Comparison of ENCODE assay signal across 8 cellular contexts in genomic region chr7:105013818-105014724, GRCh38. TPM values are rescaled to one million over a fixed set of nuclear protein-coding genes. Genes with fewer than 3 reads are reported as not detected.
DNase-seq lines count a peak whose midpoint lies in the region; ATAC-seq, FAIRE-seq and TF ChIP-seq lines count a peak whose summit lies in the region.

Gene KMT2E (plus strand): TSS chr7:105014205. CDS start chr7:105040953, 26,748 bp downstream.

- no peak for FAIRE-seq in urothelium cell line (lab: Jason Lieb, UNC)

- peak; percentile 23 for ATAC-seq in HG02623 (IDR thresholded peaks at IDR 0.05; ENCODE audit: unreplicated experiment)
- ATAC-seq in left ventricle myocardium superior: peak; percentile 68

- no peaks in the 10 kb centered on the region for H3K9me3 Mint-ChIP-seq in T-helper 1 cell treated with Interleukin-12 subunit alpha and Interleukin-12 subunit beta and Interleukin-4 antibody, amounts not matched to agents 30 μg/mL and 1 μg/mL, for 36 hours

- TF ChIP-seq CTCF in GM10266 (IDR thresholded peaks at IDR 0.05; ENCODE audit: control insufficient read depth, insufficient read depth, low read depth, missing control alignments): no peak

- H3K27ac Mint-ChIP-seq in T-helper 1 cell treated with Interleukin-12 subunit alpha and Interleukin-12 subunit beta and Interleukin-4 antibody, amounts not matched to agents 30 μg/mL and 1 μg/mL, for 36 hours: peak within 1 kb of the TSS; percentile 99

- peaks cover 39% of the 10 kb centered on the region for H3K36me3 Mint-ChIP-seq in T-helper 1 cell treated with Interleukin-12 subunit alpha and Interleukin-12 subunit beta and Interleukin-4 antibody, amounts not matched to agents 30 μg/mL and 1 μg/mL, for 36 hours (ENCODE audit: low read depth)

- H3K4me1 Mint-ChIP-seq in T-helper 1 cell treated with Interleukin-12 subunit alpha and Interleukin-12 subunit beta and Interleukin-4 antibody, amounts not matched to agents 30 μg/mL and 1 μg/mL, for 36 hours (ENCODE audit: low read depth): peaks cover 28% of the 10 kb centered on the region

- peak within 1 kb of the TSS; percentile 96 for H3K4me3 Mint-ChIP-seq in T-helper 1 cell treated with Interleukin-12 subunit alpha and Interleukin-12 subunit beta and Interleukin-4 antibody, amounts not matched to agents 30 μg/mL and 1 μg/mL, for 36 hours

- intact Hi-C loops in left ventricle myocardium superior (cut with micrococcal nuclease): no loop called here

- H3K27me3 Mint-ChIP-seq in T-helper 1 cell treated with Interleukin-12 subunit alpha and Interleukin-12 subunit beta and Interleukin-4 antibody, amounts not matched to agents 30 μg/mL and 1 μg/mL, for 36 hours (ENCODE audit: low read depth): peaks cover 3% of the 10 kb centered on the region

- peak; percentile 80 for DNase-seq in GM10266 (ENCODE audit: extremely low spot score)
- DNase-seq in NCI-H128 (lab: John Stamatoyannopoulos, UW; ENCODE audit: unreplicated experiment): peak; percentile 83
- peak; percentile 75 for DNase-seq in amniotic epithelial cell (ENCODE audit: low read depth)
- DNase-seq in left ventricle myocardium superior: peak; percentile 93
- DNase-seq in putamen (ENCODE audit: low spot score): peak; percentile 89
- peak; percentile 91 for DNase-seq in urothelium cell line (ENCODE audit: low spot score)

RNA-seq across cellular contexts. Expression of gene KMT2E, which starts in this region (rescaled TPM):
- total RNA-seq in left ventricle myocardium superior: 35.9 TPM

Comparison
In these comparisons a context has a peak if more than half of its experiments do, and no peak if none do; other contexts are left out.
1. Peak in every context shown above with its lines: DNase-seq and ATAC-seq.